Comparison of ENCODE assay signal across 11 cellular contexts in the genomic region with DNA sequence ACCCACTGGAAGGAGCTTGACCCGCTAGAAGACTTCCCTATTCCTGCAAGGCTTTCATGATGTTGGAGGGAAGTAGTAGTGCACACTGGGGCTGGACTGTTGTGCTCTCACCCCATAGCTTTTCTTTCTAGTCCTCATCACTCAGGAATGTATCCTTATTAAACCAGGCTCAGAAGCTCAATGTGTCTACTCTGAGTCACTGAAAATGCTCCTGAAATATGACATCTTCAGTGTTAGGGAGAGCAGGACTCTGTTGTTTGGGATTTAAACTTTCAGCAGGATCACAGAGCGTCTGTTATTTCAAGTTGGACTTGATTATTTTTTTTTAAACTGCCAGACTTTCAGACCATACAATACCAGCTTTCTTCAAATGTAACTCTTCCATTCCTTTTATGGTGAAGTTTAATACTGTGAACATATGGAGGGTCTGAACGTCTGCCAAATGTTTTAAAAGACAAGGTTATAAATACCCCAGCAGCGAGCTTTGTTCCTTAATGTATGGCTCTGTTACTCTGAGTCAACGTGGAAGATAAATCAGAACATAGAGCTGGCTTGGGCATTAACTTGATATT.
A peak's percentile ranks its signal among the peaks of the same experiment; 100 is the strongest.
DNase-seq lines count a peak whose midpoint lies in the region; ATAC-seq and TF ChIP-seq lines count a peak whose summit lies in the region.
"Had no signal": no experiment of that assay in that cellular context is flagged by ENCODE, and none has a peak within 500 bp of the region (broad histone marks: within the 10 kb centered on the region; RNA-seq: fewer than 3 reads in every experiment).

No MANE protein-coding gene starts in this region.

- H3K9me2 ChIP-seq in Karpas-422 (replicated peaks; ENCODE audit: insufficient read depth, low read length), result no peaks in the 10 kb centered on the region

- H3K36me3 ChIP-seq in RWPE2 (ENCODE audit: low read depth) (no peaks in the 10 kb centered on the region), Karpas-422 (ENCODE audit: insufficient read depth, low read length) (no peaks in the 10 kb centered on the region), right lobe of liver (no peaks in the 10 kb centered on the region)

- H3K4me1 ChIP-seq in RWPE2 (ENCODE audit: insufficient read depth, poor library complexity, severe bottlenecking) (peaks cover 7% of the 10 kb centered on the region), foreskin keratinocyte (peaks cover 12% of the 10 kb centered on the region), Karpas-422 (ENCODE audit: low read length) (peaks cover 10% of the 10 kb centered on the region), right lobe of liver (no peaks in the 10 kb centered on the region)
- H3K4me1 ChIP-seq: testis had no signal

- no peak overlapping the region for H3K4me3 ChIP-seq in RWPE2 (ENCODE audit: severe bottlenecking)
- H3K4me3 ChIP-seq in Karpas-422 (ENCODE audit: low read length), result no peak overlapping the region
- H3K4me3 ChIP-seq in right lobe of liver, result no peak overlapping the region
- H3K4me3 ChIP-seq: testis had no signal

- no peaks in the 10 kb centered on the region for H4K20me1 ChIP-seq in Karpas-422 (ENCODE audit: insufficient read depth, low read depth, low read length)

- H3K27me3 ChIP-seq in RWPE2 (ENCODE audit: insufficient read depth, poor library complexity, severe bottlenecking) (no peaks in the 10 kb centered on the region), foreskin keratinocyte (no peaks in the 10 kb centered on the region), Karpas-422 (ENCODE audit: low read length) (no peaks in the 10 kb centered on the region), right lobe of liver (no peaks in the 10 kb centered on the region)
- H3K27me3 ChIP-seq: testis had no signal

- H3K9me3 ChIP-seq in RWPE2 (ENCODE audit: severe bottlenecking) (peaks cover 1% of the 10 kb centered on the region), Karpas-422 (ENCODE audit: low read length) (no peaks in the 10 kb centered on the region), right lobe of liver (no peaks in the 10 kb centered on the region)
- H3K9me3 ChIP-seq: testis had no signal

- H3K79me2 ChIP-seq in Karpas-422 (ENCODE audit: low read length), result no peaks in the 10 kb centered on the region

- no peak overlapping the region for H2AFZ ChIP-seq in Karpas-422 (ENCODE audit: low read length)

- TF ChIP-seq CTCF in RWPE2 (IDR thresholded peaks at IDR 0.05; ENCODE audit: poor library complexity, severe bottlenecking), result no peak
- TF ChIP-seq CTCF in foreskin keratinocyte (conservative IDR thresholded peaks at IDR 0.05), result no peak
- no peak for TF ChIP-seq CTCF in right lobe of liver (IDR thresholded peaks at IDR 0.05)

- 24% methylated on average over 5 of the region's 5 CpGs for WGBS in right lobe of liver (ENCODE audit: insufficient coverage, low coverage, low lambda C conversion rate, missing lambda C conversion rate)

- H3K4me2 ChIP-seq in Karpas-422 (ENCODE audit: low read depth, low read length, poor library complexity, severe bottlenecking), result no peak overlapping the region

- H3K27ac ChIP-seq in RWPE2 (ENCODE audit: poor library complexity, severe bottlenecking) (peak overlapping the region; percentile 78), foreskin keratinocyte (no peak overlapping the region), Karpas-422 (ENCODE audit: low read length) (no peak overlapping the region), right lobe of liver (no peak overlapping the region)
- H3K27ac ChIP-seq: testis had no signal

- DNase-seq in HCEC 1CT (peak; percentile 97), RWPE2 (ENCODE audit: low spot score) (no peak), foreskin keratinocyte (peak; percentile 86 to 92), smooth muscle cell of the brain vasculature (ENCODE audit: low read depth, low spot score) (peak; percentile 79), Karpas-422 (no peak), right lobe of liver (no peak), cerebellar cortex (ENCODE audit: low spot score) (no peak)
- DNase-seq: activated B cell treated with CpG ODN at 0.5 μM for 24 hours; activated naive CD4-positive, alpha-beta T cell; Kasumi-1; testis had no signal

- no peak overlapping the region for H3K9ac ChIP-seq in Karpas-422 (ENCODE audit: low read length)

- TF ChIP-seq POLR2A in right lobe of liver (IDR thresholded peaks at IDR 0.05), result no peak

- ATAC-seq in RWPE2 (ENCODE audit: low read depth) (peak; percentile 100), foreskin keratinocyte (peak; percentile 100), right lobe of liver (no peak)

- intact Hi-C loops in right lobe of liver (cut with DNase I), result no loop called here

Comparison
In these comparisons a context has a peak if more than half of its experiments do, and no peak if none do; other contexts are left out.
1. DNase-seq: peak in HCEC 1CT (single experiment), foreskin keratinocyte (2 of 2) and smooth muscle cell of the brain vasculature (single experiment); none in RWPE2 (single experiment), Karpas-422 (single experiment), right lobe of liver (0 of 3) and cerebellar cortex (single experiment).
2. ATAC-seq: peak in RWPE2 (single experiment) and foreskin keratinocyte (single experiment); none in right lobe of liver (0 of 4).